ENCODE assay signal across 1 cellular context in genomic region chr20:381581-382290, GRCh38.
TF ChIP-seq lines count a peak whose summit lies in the region.

No MANE protein-coding gene starts in this region.

TF ChIP-seq in HepG2, 621 proteins besides CTCF, POLR2A, EP300 and RAD21 (continues in another document):
- TF ChIP-seq ZBTB44 (CRISPR knock-in tag; IDR thresholded peaks at IDR 0.05) = no peak; the same call in 1 of the 2 replicates
- 0 out of 2 replicates have a peak, but pooled peaks have one; percentile 57 for TF ChIP-seq HOXD1 (CRISPR knock-in tag; IDR thresholded peaks at IDR 0.05)
- TF ChIP-seq ZFX (CRISPR knock-in tag; IDR thresholded peaks at IDR 0.05; ENCODE audit: low read depth) = peak; percentile 78
- no peak for TF ChIP-seq DNMT3B (CRISPR knock-in tag; conservative IDR thresholded peaks at IDR 0.05)
- TF ChIP-seq ZNF160 (CRISPR knock-in tag; IDR thresholded peaks at IDR 0.05) = peak; percentile 80
- no peak for TF ChIP-seq CSRNP2 (CRISPR knock-in tag; conservative IDR thresholded peaks at IDR 0.05; ENCODE audit: low read depth)
- peak; percentile 17; the same call in 1 of the 2 replicates for TF ChIP-seq YEATS2 (CRISPR knock-in tag; IDR thresholded peaks at IDR 0.05; ENCODE audit: borderline replicate concordance)
- TF ChIP-seq RBAK (CRISPR knock-in tag; IDR thresholded peaks at IDR 0.05) = peak; percentile 27; the same call in 1 of the 2 replicates
- TF ChIP-seq ZNF496 (CRISPR knock-in tag; IDR thresholded peaks at IDR 0.05; ENCODE audit: insufficient replicate concordance) = no peak
- no peak for TF ChIP-seq AHDC1 (CRISPR knock-in tag; IDR thresholded peaks at IDR 0.05; ENCODE audit: borderline replicate concordance)
- TF ChIP-seq ZNF644 (CRISPR knock-in tag; IDR thresholded peaks at IDR 0.05; ENCODE audit: low read depth) = no peak
- TF ChIP-seq, protein P1, sequence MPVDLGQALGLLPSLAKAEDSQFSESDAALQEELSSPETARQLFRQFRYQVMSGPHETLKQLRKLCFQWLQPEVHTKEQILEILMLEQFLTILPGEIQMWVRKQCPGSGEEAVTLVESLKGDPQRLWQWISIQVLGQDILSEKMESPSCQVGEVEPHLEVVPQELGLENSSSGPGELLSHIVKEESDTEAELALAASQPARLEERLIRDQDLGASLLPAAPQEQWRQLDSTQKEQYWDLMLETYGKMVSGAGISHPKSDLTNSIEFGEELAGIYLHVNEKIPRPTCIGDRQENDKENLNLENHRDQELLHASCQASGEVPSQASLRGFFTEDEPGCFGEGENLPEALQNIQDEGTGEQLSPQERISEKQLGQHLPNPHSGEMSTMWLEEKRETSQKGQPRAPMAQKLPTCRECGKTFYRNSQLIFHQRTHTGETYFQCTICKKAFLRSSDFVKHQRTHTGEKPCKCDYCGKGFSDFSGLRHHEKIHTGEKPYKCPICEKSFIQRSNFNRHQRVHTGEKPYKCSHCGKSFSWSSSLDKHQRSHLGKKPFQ (CRISPR knock-in tag; IDR thresholded peaks at IDR 0.05; ENCODE audit: insufficient replicate concordance) = peak; percentile 90
- TF ChIP-seq REL (CRISPR knock-in tag; conservative IDR thresholded peaks at IDR 0.05) = no peak
- TF ChIP-seq ZNF670 (CRISPR knock-in tag; IDR thresholded peaks at IDR 0.05; ENCODE audit: borderline replicate concordance) = peak; percentile 57; the same call in 1 of the 2 replicates
- TF ChIP-seq, protein P2, sequence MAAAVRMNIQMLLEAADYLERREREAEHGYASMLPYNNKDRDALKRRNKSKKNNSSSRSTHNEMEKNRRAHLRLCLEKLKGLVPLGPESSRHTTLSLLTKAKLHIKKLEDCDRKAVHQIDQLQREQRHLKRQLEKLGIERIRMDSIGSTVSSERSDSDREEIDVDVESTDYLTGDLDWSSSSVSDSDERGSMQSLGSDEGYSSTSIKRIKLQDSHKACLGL (CRISPR knock-in tag; IDR thresholded peaks at IDR 0.05) = peak; percentile 60; the same call in 1 of the 2 replicates
- TF ChIP-seq FOXJ3 (CRISPR knock-in tag; IDR thresholded peaks at IDR 0.05; ENCODE audit: borderline replicate concordance) = no peak
- TF ChIP-seq, protein P3, sequence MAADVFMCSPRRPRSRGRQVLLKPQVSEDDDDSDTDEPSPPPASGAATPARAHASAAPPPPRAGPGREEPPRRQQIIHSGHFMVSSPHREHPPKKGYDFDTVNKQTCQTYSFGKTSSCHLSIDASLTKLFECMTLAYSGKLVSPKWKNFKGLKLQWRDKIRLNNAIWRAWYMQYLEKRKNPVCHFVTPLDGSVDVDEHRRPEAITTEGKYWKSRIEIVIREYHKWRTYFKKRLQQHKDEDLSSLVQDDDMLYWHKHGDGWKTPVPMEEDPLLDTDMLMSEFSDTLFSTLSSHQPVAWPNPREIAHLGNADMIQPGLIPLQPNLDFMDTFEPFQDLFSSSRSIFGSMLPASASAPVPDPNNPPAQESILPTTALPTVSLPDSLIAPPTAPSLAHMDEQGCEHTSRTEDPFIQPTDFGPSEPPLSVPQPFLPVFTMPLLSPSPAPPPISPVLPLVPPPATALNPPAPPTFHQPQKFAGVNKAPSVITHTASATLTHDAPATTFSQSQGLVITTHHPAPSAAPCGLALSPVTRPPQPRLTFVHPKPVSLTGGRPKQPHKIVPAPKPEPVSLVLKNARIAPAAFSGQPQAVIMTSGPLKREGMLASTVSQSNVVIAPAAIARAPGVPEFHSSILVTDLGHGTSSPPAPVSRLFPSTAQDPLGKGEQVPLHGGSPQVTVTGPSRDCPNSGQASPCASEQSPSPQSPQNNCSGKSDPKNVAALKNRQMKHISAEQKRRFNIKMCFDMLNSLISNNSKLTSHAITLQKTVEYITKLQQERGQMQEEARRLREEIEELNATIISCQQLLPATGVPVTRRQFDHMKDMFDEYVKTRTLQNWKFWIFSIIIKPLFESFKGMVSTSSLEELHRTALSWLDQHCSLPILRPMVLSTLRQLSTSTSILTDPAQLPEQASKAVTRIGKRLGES (CRISPR knock-in tag; IDR thresholded peaks at IDR 0.05; ENCODE audit: borderline replicate concordance) = no peak; the same call in 1 of the 2 replicates
- TF ChIP-seq NR1H2 (CRISPR knock-in tag; IDR thresholded peaks at IDR 0.05; ENCODE audit: borderline replicate concordance, low read depth) = peak; percentile 50; the same call in 1 of the 2 replicates
- TF ChIP-seq, protein P4, sequence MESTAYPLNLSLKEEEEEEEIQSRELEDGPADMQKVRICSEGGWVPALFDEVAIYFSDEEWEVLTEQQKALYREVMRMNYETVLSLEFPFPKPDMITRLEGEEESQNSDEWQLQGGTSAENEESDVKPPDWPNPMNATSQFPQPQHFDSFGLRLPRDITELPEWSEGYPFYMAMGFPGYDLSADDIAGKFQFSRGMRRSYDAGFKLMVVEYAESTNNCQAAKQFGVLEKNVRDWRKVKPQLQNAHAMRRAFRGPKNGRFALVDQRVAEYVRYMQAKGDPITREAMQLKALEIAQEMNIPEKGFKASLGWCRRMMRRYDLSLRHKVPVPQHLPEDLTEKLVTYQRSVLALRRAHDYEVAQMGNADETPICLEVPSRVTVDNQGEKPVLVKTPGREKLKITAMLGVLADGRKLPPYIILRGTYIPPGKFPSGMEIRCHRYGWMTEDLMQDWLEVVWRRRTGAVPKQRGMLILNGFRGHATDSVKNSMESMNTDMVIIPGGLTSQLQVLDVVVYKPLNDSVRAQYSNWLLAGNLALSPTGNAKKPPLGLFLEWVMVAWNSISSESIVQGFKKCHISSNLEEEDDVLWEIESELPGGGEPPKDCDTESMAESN (CRISPR knock-in tag; conservative IDR thresholded peaks at IDR 0.05) = peak; percentile 73
- TF ChIP-seq SETDB1 (CRISPR knock-in tag; IDR thresholded peaks at IDR 0.05; ENCODE audit: borderline replicate concordance) = no peak
- TF ChIP-seq JUN (CRISPR knock-in tag; IDR thresholded peaks at IDR 0.05) = no peak
- TF ChIP-seq ATF1 (CRISPR knock-in tag; IDR thresholded peaks at IDR 0.05) = no peak
- TF ChIP-seq KDM1A (CRISPR knock-in tag; IDR thresholded peaks at IDR 0.05) = no peak
- TF ChIP-seq SKI (IDR thresholded peaks at IDR 0.05; ENCODE audit: partially characterized antibody) = peak; percentile 39
- TF ChIP-seq TFDP2 (CRISPR knock-in tag; IDR thresholded peaks at IDR 0.05) = peak; percentile 40
- TF ChIP-seq ZNF333 (CRISPR knock-in tag; IDR thresholded peaks at IDR 0.05; ENCODE audit: borderline replicate concordance) = 0 out of 2 replicates have a peak, but pooled peaks have one; percentile 59
- TF ChIP-seq ZBTB7A (CRISPR knock-in tag; IDR thresholded peaks at IDR 0.05) = no peak; the same call in none of the 2 replicates
- TF ChIP-seq FOXO1 (CRISPR knock-in tag; IDR thresholded peaks at IDR 0.05) = peak; percentile 31; the same call in 1 of the 2 replicates
- TF ChIP-seq MXI1 (IDR thresholded peaks at IDR 0.05; ENCODE audit: borderline replicate concordance, low read depth, low read length) = peak; percentile 71; the same call in 1 of the 3 replicates
- TF ChIP-seq HDAC1 (CRISPR knock-in tag; IDR thresholded peaks at IDR 0.05) = peak; percentile 75
- TF ChIP-seq ZNF34 (CRISPR knock-in tag; IDR thresholded peaks at IDR 0.05; ENCODE audit: borderline replicate concordance) = no peak
- TF ChIP-seq HCFC1 (IDR thresholded peaks at IDR 0.05; ENCODE audit: low read depth, low read length) = no peak
- TF ChIP-seq SOX13 (IDR thresholded peaks at IDR 0.05) = no peak
- TF ChIP-seq SOX13 (CRISPR knock-in tag; conservative IDR thresholded peaks at IDR 0.05 in 1 of 2, IDR thresholded peaks at IDR 0.05 in 1 of 2) = no peak; a peak in 1 of 4 replicates
- peak; percentile 17; the same call in 1 of the 2 replicates for TF ChIP-seq ZNF619 (CRISPR knock-in tag; IDR thresholded peaks at IDR 0.05)
- TF ChIP-seq ZFP37 (CRISPR knock-in tag; IDR thresholded peaks at IDR 0.05; ENCODE audit: borderline replicate concordance) = 0 out of 2 replicates have a peak, but pooled peaks have one; percentile 50
- TF ChIP-seq PITX1 (CRISPR knock-in tag; IDR thresholded peaks at IDR 0.05) = peak; percentile 36; the same call in 1 of the 2 replicates
- no peak for TF ChIP-seq GLI4 (CRISPR knock-in tag; IDR thresholded peaks at IDR 0.05; ENCODE audit: borderline replicate concordance)
- no peak; the same call in 1 of the 2 replicates for TF ChIP-seq ZNF747 (CRISPR knock-in tag; IDR thresholded peaks at IDR 0.05; ENCODE audit: borderline replicate concordance)
- peak; percentile 74 for TF ChIP-seq ZFP91 (CRISPR knock-in tag; IDR thresholded peaks at IDR 0.05; ENCODE audit: borderline replicate concordance)
- TF ChIP-seq SRSF1 (optimal IDR thresholded peaks at IDR 0.05; ENCODE audit: low read depth, low read length) = no peak
- peak; percentile 25; the same call in 1 of the 2 replicates for TF ChIP-seq ZNF225 (CRISPR knock-in tag; IDR thresholded peaks at IDR 0.05)
- peak; percentile 72; the same call in 1 of the 2 replicates for TF ChIP-seq ZNF335 (CRISPR knock-in tag; IDR thresholded peaks at IDR 0.05)
- TF ChIP-seq AKAP8 (CRISPR knock-in tag; IDR thresholded peaks at IDR 0.05) = peak; percentile 70; the same call in 1 of the 2 replicates
- TF ChIP-seq CREBL2 (CRISPR knock-in tag; IDR thresholded peaks at IDR 0.05; ENCODE audit: borderline replicate concordance) = no peak
